18 cellular contexts compared by ENCODE assay signal in the genomic region with DNA sequence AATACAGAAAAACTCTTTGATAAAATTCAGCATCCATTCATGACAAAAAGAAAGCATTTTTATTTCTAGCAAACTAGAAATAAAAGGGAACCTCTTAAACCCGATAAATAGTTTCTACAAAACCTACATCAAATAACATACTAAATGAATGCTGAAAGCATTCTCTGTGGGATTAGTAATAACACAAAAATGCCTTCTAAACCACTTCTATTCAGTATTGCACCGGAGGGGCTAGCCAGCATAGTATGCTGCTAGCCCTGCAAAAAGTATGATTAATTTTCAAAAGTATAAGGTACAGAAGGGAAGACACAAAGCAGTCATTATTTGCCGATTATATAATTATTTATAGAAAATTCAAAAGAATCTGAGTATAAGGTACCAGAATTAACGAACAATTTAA.
DNase-seq lines count a peak whose midpoint lies in the region.
"Had no signal": no experiment of that assay in that cellular context is flagged by ENCODE, and none has a peak within 500 bp of the region (broad histone marks: within the 10 kb centered on the region; RNA-seq: fewer than 3 reads in every experiment).

No MANE protein-coding gene starts in this region.

- H3K4me3 ChIP-seq in SJSA1 = no peak overlapping the region
- H3K4me3 ChIP-seq: lower lobe of right lung, sigmoid colon, vagina had no signal

- H3K4me1 Mint-ChIP-seq in T-helper 2 cell treated with Interferon-gamma antibody and Interleukin-4, amounts not matched to agents 5 μg/mL and 100 μg/mL, for 36 hours (ENCODE audit: low read depth) = peaks cover 8% of the 10 kb centered on the region

- H3K4me3 Mint-ChIP-seq in T-helper 2 cell treated with Interferon-gamma antibody and Interleukin-4, amounts not matched to agents 5 μg/mL and 100 μg/mL, for 36 hours = no peak overlapping the region
- H3K4me3 Mint-ChIP-seq: activated CD8-positive, alpha-beta T cell treated with anti-CD3 and anti-CD28 coated beads, Interleukin-2, amount 10 ng/mL, durations not matched to agents 7 days and 5 days; nephron progenitor cell; stimulated activated naive CD8-positive, alpha-beta T cell treated with anti-CD3 and anti-CD28 coated beads, Interleukin-15, Interleukin-2, amounts not matched to agents 100 ng/mL and 50 ng/mL, for 24 hours had no signal

- peaks cover 5% of the 10 kb centered on the region for H3K36me3 Mint-ChIP-seq in T-helper 2 cell treated with Interferon-gamma antibody and Interleukin-4, amounts not matched to agents 5 μg/mL and 100 μg/mL, for 36 hours (ENCODE audit: low read depth)

- H3K27ac ChIP-seq in SJSA1 = peak overlapping the region; percentile 52
- H3K27ac ChIP-seq: lower lobe of right lung, sigmoid colon, vagina had no signal

- no peaks in the 10 kb centered on the region for H3K36me3 ChIP-seq in SJSA1
- H3K36me3 ChIP-seq: lower lobe of right lung, sigmoid colon, vagina had no signal

- H3K4me1 ChIP-seq in SJSA1 (replicated peaks) = peaks cover 9% of the 10 kb centered on the region; the same call in 1 of the 2 replicates
- H3K4me1 ChIP-seq: lower lobe of right lung, sigmoid colon, vagina had no signal

- DNase-seq in GM04503 (ENCODE audit: low read depth) (peak; percentile 37), SJSA1 (ENCODE audit: low read depth in 1 of 2, low spot score in 2 of 2) (peak in 1 of 2 experiments; percentile 67), fibroblast of gingiva (ENCODE audit: low read depth) (peak; percentile 32), renal cortical epithelial cell (ENCODE audit: low read depth) (peak; percentile 65), HUDEP-2 (lab: John Stamatoyannopoulos, UW; ENCODE audit: unreplicated experiment in 76 of 76) (no peak), retina (no peak)
- DNase-seq in central memory CD4-positive, alpha-beta T cell = no peak
- DNase-seq in T-helper 2 cell treated with Interferon-gamma antibody and Interleukin-4, amounts not matched to agents 5 μg/mL and 100 μg/mL, for 36 hours (ENCODE audit: low spot score) = no peak
- DNase-seq: activated CD8-positive, alpha-beta T cell treated with anti-CD3 and anti-CD28 coated beads, Interleukin-2, amount 10 ng/mL, durations not matched to agents 7 days and 5 days; activated gamma-delta T cell; KG1; lower lobe of right lung; NCI-H1694; NCI-H69; nephron progenitor cell; sigmoid colon had no signal

- H3K27me3 Mint-ChIP-seq in T-helper 2 cell treated with Interferon-gamma antibody and Interleukin-4, amounts not matched to agents 5 μg/mL and 100 μg/mL, for 36 hours (ENCODE audit: low read depth) = no peaks in the 10 kb centered on the region
- H3K27me3 Mint-ChIP-seq: stimulated activated naive CD8-positive, alpha-beta T cell treated with anti-CD3 and anti-CD28 coated beads, Interleukin-15, Interleukin-2, amounts not matched to agents 100 ng/mL and 50 ng/mL, for 24 hours had no signal

- H3K9me3 Mint-ChIP-seq in T-helper 2 cell treated with Interferon-gamma antibody and Interleukin-4, amounts not matched to agents 5 μg/mL and 100 μg/mL, for 36 hours = no peaks in the 10 kb centered on the region
- H3K9me3 Mint-ChIP-seq: nephron progenitor cell; stimulated activated naive CD8-positive, alpha-beta T cell treated with anti-CD3 and anti-CD28 coated beads, Interleukin-15, Interleukin-2, amounts not matched to agents 100 ng/mL and 50 ng/mL, for 24 hours had no signal

- no peaks in the 10 kb centered on the region for H3K9me3 ChIP-seq in SJSA1 (replicated peaks)
- H3K9me3 ChIP-seq: lower lobe of right lung, sigmoid colon, vagina had no signal

- no peaks in the 10 kb centered on the region for H3K27me3 ChIP-seq in SJSA1 (replicated peaks)
- H3K27me3 ChIP-seq: sigmoid colon, vagina had no signal

- no peak overlapping the region for H3K27ac Mint-ChIP-seq in T-helper 2 cell treated with Interferon-gamma antibody and Interleukin-4, amounts not matched to agents 5 μg/mL and 100 μg/mL, for 36 hours
- H3K27ac Mint-ChIP-seq: activated CD8-positive, alpha-beta T cell treated with anti-CD3 and anti-CD28 coated beads, Interleukin-2, amount 10 ng/mL, durations not matched to agents 7 days and 5 days; nephron progenitor cell; stimulated activated naive CD8-positive, alpha-beta T cell treated with anti-CD3 and anti-CD28 coated beads, Interleukin-15, Interleukin-2, amounts not matched to agents 100 ng/mL and 50 ng/mL, for 24 hours had no signal

Comparison
In these comparisons a context has a peak if more than half of its experiments do, and no peak if none do; other contexts are left out.
1. DNase-seq: peak in GM04503 (single experiment), fibroblast of gingiva (single experiment) and renal cortical epithelial cell (single experiment); none in central memory CD4-positive, alpha-beta T cell (single experiment), HUDEP-2 (0 of 76), T-helper 2 cell treated with Interferon-gamma antibody and Interleukin-4, amounts not matched to agents 5 μg/mL and 100 μg/mL, for 36 hours (single experiment) and retina (single experiment).